3 cellular contexts compared by ENCODE assay signal in the genomic region with DNA sequence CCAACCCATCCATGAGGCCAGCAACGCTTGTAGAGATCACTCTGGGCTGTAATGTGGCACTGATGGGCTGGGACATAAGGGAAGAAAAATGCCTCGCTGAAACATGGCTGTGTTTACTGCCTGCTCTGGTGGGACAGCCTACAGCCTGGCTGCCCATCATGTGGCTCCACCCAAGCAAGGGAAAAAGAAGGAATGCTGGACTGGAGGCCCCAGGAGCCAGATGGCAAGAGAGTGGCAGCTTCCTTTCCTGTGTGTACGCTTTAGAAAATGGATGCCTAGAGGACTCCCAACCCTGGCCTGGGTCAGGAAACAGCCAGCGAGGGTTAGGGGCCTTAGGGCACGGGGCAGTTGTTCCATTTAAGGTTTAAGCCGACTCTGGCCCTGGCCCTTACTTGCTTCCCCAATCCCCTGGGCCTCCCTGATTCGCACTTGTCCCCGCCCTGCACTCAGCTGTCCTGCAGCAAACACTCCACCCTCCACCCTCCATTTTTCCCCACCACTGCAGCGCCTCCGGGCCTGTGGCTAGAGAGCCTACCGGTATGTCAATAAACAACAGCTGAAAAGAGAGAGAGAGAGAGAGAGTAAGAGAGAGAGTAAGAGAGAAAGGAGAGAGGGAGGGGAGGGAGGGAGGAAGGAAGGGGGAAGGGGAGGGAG.
TF ChIP-seq lines count a peak whose summit lies in the region.

No MANE protein-coding gene starts in this region.

TF ChIP-seq in GM23338, 12 proteins besides CTCF, POLR2A, EP300 and RAD21 (continues in another document):
- TF ChIP-seq, protein P1, sequence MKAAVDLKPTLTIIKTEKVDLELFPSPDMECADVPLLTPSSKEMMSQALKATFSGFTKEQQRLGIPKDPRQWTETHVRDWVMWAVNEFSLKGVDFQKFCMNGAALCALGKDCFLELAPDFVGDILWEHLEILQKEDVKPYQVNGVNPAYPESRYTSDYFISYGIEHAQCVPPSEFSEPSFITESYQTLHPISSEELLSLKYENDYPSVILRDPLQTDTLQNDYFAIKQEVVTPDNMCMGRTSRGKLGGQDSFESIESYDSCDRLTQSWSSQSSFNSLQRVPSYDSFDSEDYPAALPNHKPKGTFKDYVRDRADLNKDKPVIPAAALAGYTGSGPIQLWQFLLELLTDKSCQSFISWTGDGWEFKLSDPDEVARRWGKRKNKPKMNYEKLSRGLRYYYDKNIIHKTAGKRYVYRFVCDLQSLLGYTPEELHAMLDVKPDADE (IDR thresholded peaks at IDR 0.05), result no peak
- no peak for TF ChIP-seq ZNF114 (CRISPR knock-in tag; IDR thresholded peaks at IDR 0.05)
- TF ChIP-seq POLR2AphosphoS5 (IDR thresholded peaks at IDR 0.05; ENCODE audit: low read depth), result no peak
- no peak for TF ChIP-seq EZH2 (IDR thresholded peaks at IDR 0.05; ENCODE audit: low read depth, unreplicated experiment)
- no peak for TF ChIP-seq CREB1 (CRISPR knock-in tag; IDR thresholded peaks at IDR 0.05; ENCODE audit: low read depth)

TF ChIP-seq in WTC11, 78 proteins besides CTCF, POLR2A, EP300 and RAD21:
- TF ChIP-seq, protein P2, sequence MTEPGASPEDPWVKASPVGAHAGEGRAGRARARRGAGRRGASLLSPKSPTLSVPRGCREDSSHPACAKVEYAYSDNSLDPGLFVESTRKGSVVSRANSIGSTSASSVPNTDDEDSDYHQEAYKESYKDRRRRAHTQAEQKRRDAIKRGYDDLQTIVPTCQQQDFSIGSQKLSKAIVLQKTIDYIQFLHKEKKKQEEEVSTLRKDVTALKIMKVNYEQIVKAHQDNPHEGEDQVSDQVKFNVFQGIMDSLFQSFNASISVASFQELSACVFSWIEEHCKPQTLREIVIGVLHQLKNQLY (CRISPR knock-in tag; IDR thresholded peaks at IDR 0.05), result no peak
- TF ChIP-seq, protein P3, sequence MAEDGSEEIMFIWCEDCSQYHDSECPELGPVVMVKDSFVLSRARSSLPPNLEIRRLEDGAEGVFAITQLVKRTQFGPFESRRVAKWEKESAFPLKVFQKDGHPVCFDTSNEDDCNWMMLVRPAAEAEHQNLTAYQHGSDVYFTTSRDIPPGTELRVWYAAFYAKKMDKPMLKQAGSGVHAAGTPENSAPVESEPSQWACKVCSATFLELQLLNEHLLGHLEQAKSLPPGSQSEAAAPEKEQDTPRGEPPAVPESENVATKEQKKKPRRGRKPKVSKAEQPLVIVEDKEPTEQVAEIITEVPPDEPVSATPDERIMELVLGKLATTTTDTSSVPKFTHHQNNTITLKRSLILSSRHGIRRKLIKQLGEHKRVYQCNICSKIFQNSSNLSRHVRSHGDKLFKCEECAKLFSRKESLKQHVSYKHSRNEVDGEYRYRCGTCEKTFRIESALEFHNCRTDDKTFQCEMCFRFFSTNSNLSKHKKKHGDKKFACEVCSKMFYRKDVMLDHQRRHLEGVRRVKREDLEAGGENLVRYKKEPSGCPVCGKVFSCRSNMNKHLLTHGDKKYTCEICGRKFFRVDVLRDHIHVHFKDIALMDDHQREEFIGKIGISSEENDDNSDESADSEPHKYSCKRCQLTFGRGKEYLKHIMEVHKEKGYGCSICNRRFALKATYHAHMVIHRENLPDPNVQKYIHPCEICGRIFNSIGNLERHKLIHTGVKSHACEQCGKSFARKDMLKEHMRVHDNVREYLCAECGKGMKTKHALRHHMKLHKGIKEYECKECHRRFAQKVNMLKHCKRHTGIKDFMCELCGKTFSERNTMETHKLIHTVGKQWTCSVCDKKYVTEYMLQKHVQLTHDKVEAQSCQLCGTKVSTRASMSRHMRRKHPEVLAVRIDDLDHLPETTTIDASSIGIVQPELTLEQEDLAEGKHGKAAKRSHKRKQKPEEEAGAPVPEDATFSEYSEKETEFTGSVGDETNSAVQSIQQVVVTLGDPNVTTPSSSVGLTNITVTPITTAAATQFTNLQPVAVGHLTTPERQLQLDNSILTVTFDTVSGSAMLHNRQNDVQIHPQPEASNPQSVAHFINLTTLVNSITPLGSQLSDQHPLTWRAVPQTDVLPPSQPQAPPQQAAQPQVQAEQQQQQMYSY (CRISPR knock-in tag; IDR thresholded peaks at IDR 0.05), result 0 out of 2 replicates have a peak, but pooled peaks have one; percentile 4

TF ChIP-seq in SK-N-SH, 30 proteins besides CTCF, POLR2A, EP300 and RAD21:
- no peak for TF ChIP-seq FOXJ3 (CRISPR knock-in tag; IDR thresholded peaks at IDR 0.05)
- TF ChIP-seq, protein P4, sequence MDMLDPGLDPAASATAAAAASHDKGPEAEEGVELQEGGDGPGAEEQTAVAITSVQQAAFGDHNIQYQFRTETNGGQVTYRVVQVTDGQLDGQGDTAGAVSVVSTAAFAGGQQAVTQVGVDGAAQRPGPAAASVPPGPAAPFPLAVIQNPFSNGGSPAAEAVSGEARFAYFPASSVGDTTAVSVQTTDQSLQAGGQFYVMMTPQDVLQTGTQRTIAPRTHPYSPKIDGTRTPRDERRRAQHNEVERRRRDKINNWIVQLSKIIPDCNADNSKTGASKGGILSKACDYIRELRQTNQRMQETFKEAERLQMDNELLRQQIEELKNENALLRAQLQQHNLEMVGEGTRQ (IDR thresholded peaks at IDR 0.05; ENCODE audit: borderline replicate concordance, low read depth, low read length), result no peak
- TF ChIP-seq RXRA (IDR thresholded peaks at IDR 0.05; ENCODE audit: borderline replicate concordance, low read depth), result no peak
- no peak for TF ChIP-seq MXI1 (IDR thresholded peaks at IDR 0.05; ENCODE audit: low read depth, low read length)
- TF ChIP-seq, protein P5, sequence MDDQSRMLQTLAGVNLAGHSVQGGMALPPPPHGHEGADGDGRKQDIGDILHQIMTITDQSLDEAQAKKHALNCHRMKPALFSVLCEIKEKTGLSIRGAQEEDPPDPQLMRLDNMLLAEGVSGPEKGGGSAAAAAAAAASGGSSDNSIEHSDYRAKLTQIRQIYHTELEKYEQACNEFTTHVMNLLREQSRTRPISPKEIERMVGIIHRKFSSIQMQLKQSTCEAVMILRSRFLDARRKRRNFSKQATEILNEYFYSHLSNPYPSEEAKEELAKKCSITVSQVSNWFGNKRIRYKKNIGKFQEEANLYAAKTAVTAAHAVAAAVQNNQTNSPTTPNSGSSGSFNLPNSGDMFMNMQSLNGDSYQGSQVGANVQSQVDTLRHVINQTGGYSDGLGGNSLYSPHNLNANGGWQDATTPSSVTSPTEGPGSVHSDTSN (IDR thresholded peaks at IDR 0.05), result no peak
- TF ChIP-seq, protein P6, sequence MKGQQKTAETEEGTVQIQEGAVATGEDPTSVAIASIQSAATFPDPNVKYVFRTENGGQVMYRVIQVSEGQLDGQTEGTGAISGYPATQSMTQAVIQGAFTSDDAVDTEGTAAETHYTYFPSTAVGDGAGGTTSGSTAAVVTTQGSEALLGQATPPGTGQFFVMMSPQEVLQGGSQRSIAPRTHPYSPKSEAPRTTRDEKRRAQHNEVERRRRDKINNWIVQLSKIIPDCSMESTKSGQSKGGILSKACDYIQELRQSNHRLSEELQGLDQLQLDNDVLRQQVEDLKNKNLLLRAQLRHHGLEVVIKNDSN (IDR thresholded peaks at IDR 0.05; ENCODE audit: borderline replicate concordance, low read depth), result no peak
- no peak for TF ChIP-seq TEAD4 (IDR thresholded peaks at IDR 0.05; ENCODE audit: borderline replicate concordance, insufficient read depth)
- TF ChIP-seq SMC3 (IDR thresholded peaks at IDR 0.05; ENCODE audit: low read depth, low read length), result no peak
- TF ChIP-seq MEF2A (IDR thresholded peaks at IDR 0.05; ENCODE audit: borderline replicate concordance, low read depth), result no peak
- TF ChIP-seq FOXM1 (IDR thresholded peaks at IDR 0.05; ENCODE audit: low read depth), result no peak
- no peak for TF ChIP-seq TAF1 (IDR thresholded peaks at IDR 0.05; ENCODE audit: borderline replicate concordance, low read depth, low read length)
- no peak for TF ChIP-seq EZH2phosphoT487 (IDR thresholded peaks at IDR 0.05; ENCODE audit: borderline replicate concordance, low read depth)
- TF ChIP-seq ELF1 (IDR thresholded peaks at IDR 0.05), result no peak
- TF ChIP-seq TCF12 (IDR thresholded peaks at IDR 0.05), result no peak
- TF ChIP-seq, protein P7, sequence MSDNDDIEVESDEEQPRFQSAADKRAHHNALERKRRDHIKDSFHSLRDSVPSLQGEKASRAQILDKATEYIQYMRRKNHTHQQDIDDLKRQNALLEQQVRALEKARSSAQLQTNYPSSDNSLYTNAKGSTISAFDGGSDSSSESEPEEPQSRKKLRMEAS (IDR thresholded peaks at IDR 0.05; ENCODE audit: low read depth), result no peak
- no peak for TF ChIP-seq GATA2 (CRISPR knock-in tag; IDR thresholded peaks at IDR 0.05)
- no peak for TF ChIP-seq YY1 (IDR thresholded peaks at IDR 0.05; ENCODE audit: low read depth)
- no peak for TF ChIP-seq SIN3A (IDR thresholded peaks at IDR 0.05; ENCODE audit: borderline replicate concordance, low read depth, low read length)
